In genomic region chr2:197198890-197199289, GRCh38 we compare ENCODE assay signal across 8 cellular contexts.
DNase-seq lines count a peak whose midpoint lies in the region; ATAC-seq and TF ChIP-seq lines count a peak whose summit lies in the region.

No MANE protein-coding gene starts in this region.

- TF ChIP-seq EP300 in stomach (IDR thresholded peaks at IDR 0.05) = no peak

- peaks cover 95% of the 10 kb centered on the region for H3K4me1 Mint-ChIP-seq in activated naive CD4-positive, alpha-beta T cell treated with anti-CD3 and anti-CD28 coated beads, Interleukin-2, amount 10 ng/mL, durations not matched to agents 7 days and 5 days

- H3K9me3 Mint-ChIP-seq in activated naive CD4-positive, alpha-beta T cell treated with anti-CD3 and anti-CD28 coated beads, Interleukin-2, amount 10 ng/mL, durations not matched to agents 7 days and 5 days = no peaks in the 10 kb centered on the region

- DNase-seq in SKM-1 (lab: John Stamatoyannopoulos, UW; ENCODE audit: unreplicated experiment) (peak; percentile 97), mucosa of gallbladder (ENCODE audit: low spot score) (peak; percentile 74), stomach (peak; percentile 68), GM23248 (no peak), NCI-H2081 (lab: John Stamatoyannopoulos, UW) (no peak)
- DNase-seq in activated naive CD4-positive, alpha-beta T cell treated with anti-CD3 and anti-CD28 coated beads, Interleukin-2, amount 10 ng/mL, durations not matched to agents 7 days and 5 days = peak; percentile 95

- H3K9me2 ChIP-seq in GM23248 (ENCODE audit: insufficient read depth) = no peaks in the 10 kb centered on the region

- ATAC-seq in GM18858 (IDR thresholded peaks at IDR 0.05; ENCODE audit: unreplicated experiment) (peak; percentile 95), HG02981 (IDR thresholded peaks at IDR 0.05; ENCODE audit: unreplicated experiment) (peak; percentile 99)

- no peak for TF ChIP-seq POLR2A in stomach (IDR thresholded peaks at IDR 0.05)

- H2AFZ ChIP-seq in GM23248 = no peak overlapping the region

- no peak overlapping the region for H3K4me2 ChIP-seq in GM23248 (ENCODE audit: unreplicated experiment)

- peak overlapping the region in 4 of 5 donors; percentile 37 to 68 (median 54) for H3K27ac ChIP-seq in stomach
- no peak overlapping the region for H3K27ac ChIP-seq in GM23248

- no peaks in the 10 kb centered on the region for H3K27me3 Mint-ChIP-seq in activated naive CD4-positive, alpha-beta T cell treated with anti-CD3 and anti-CD28 coated beads, Interleukin-2, amount 10 ng/mL, durations not matched to agents 7 days and 5 days

- H3K9me3 ChIP-seq in stomach (no peaks in the 10 kb centered on the region), GM23248 (ENCODE audit: low read depth) (no peaks in the 10 kb centered on the region)

- H3K4me3 Mint-ChIP-seq in activated naive CD4-positive, alpha-beta T cell treated with anti-CD3 and anti-CD28 coated beads, Interleukin-2, amount 10 ng/mL, durations not matched to agents 7 days and 5 days = peak overlapping the region; percentile 81

- 29 to 55% (median 40%) methylated on average over 12 of the region's 12 CpGs for WGBS in stomach, 5 donors
- 89 to 90% methylated on average over 12 of the region's 12 CpGs for WGBS in GM23248 (ENCODE audit: low coverage in 1 of 2, low lambda C conversion rate in 2 of 2, missing lambda C conversion rate in 2 of 2), 2 experiments

- H3K79me2 ChIP-seq in GM23248 (ENCODE audit: insufficient read depth) = no peaks in the 10 kb centered on the region

- in situ Hi-C loops in GM23248 (cut with MboI) = no loop called here

- H3K36me3 ChIP-seq in stomach (no peaks in the 10 kb centered on the region), GM23248 (ENCODE audit: low read depth) (no peaks in the 10 kb centered on the region)

- CTCF ChIA-PET in activated naive CD4-positive, alpha-beta T cell treated with anti-CD3 and anti-CD28 coated beads, Interleukin-2, amount 10 ng/mL, durations not matched to agents 7 days and 5 days (lab: Charles Lee) = interaction anchor here (0.8 to 2.7 kb wide), 10 partner anchors 9 to 113 kb away, joined by 3 to 14 read pairs (median 4); partner anchors contain the start of gene ANKRD44

- H3K27me3 ChIP-seq in stomach (no peaks in the 10 kb centered on the region), GM23248 (replicated peaks; ENCODE audit: insufficient read depth) (no peaks in the 10 kb centered on the region)

- H3F3A ChIP-seq in GM23248 (ENCODE audit: insufficient read depth) = no peaks in the 10 kb centered on the region

- H3K4me3 ChIP-seq in stomach (peak overlapping the region in 3 of 4 donors; percentile 23 to 25 (median 24)), GM23248 (no peak overlapping the region)

- peak in 1 of 7 experiments; percentile 8 for TF ChIP-seq CTCF in stomach (IDR thresholded peaks at IDR 0.05)

- H3K4me1 ChIP-seq in stomach (peaks cover 4 to 63% (median 32%) of the 10 kb centered on the region in 4 donors), GM23248 (ENCODE audit: insufficient read depth) (no peaks in the 10 kb centered on the region)

- no peaks in the 10 kb centered on the region for H4K20me1 ChIP-seq in GM23248 (ENCODE audit: insufficient read depth)

- peaks cover 68% of the 10 kb centered on the region for H3K36me3 Mint-ChIP-seq in activated naive CD4-positive, alpha-beta T cell treated with anti-CD3 and anti-CD28 coated beads, Interleukin-2, amount 10 ng/mL, durations not matched to agents 7 days and 5 days

- no peak overlapping the region for H3K9ac ChIP-seq in GM23248

- H3K27ac Mint-ChIP-seq in activated naive CD4-positive, alpha-beta T cell treated with anti-CD3 and anti-CD28 coated beads, Interleukin-2, amount 10 ng/mL, durations not matched to agents 7 days and 5 days = peak overlapping the region; percentile 96

- intact Hi-C loops in stomach (cut with DNase I; ENCODE audit: low total_unique reads) = no loop called here

Comparison
In these comparisons a context has a peak if more than half of its experiments do, and no peak if none do; other contexts are left out.
1. DNase-seq: peak in SKM-1 (single experiment), activated naive CD4-positive, alpha-beta T cell treated with anti-CD3 and anti-CD28 coated beads, Interleukin-2, amount 10 ng/mL, durations not matched to agents 7 days and 5 days (single experiment), mucosa of gallbladder (single experiment) and stomach (single experiment); none in GM23248 (single experiment) and NCI-H2081 (0 of 2).